In genomic region chr15:64371383-64371782, GRCh38 we compare ENCODE assay signal across 1 cellular context. TPM values are rescaled to one million over a fixed set of nuclear protein-coding genes. Genes with fewer than 3 reads are reported as not detected.
"Had no signal": no experiment of that assay in that cellular context is flagged by ENCODE, and none has a peak within 500 bp of the region (broad histone marks: within the 10 kb centered on the region; RNA-seq: fewer than 3 reads in every experiment).

No MANE protein-coding gene starts in this region.

RNA-seq across cellular contexts. Expression of gene PCLAF, which starts 9.9 kb away (rescaled TPM):
- total RNA-seq: thoracic aorta had no signal
